8 cellular contexts compared by ENCODE assay signal in the genomic region with DNA sequence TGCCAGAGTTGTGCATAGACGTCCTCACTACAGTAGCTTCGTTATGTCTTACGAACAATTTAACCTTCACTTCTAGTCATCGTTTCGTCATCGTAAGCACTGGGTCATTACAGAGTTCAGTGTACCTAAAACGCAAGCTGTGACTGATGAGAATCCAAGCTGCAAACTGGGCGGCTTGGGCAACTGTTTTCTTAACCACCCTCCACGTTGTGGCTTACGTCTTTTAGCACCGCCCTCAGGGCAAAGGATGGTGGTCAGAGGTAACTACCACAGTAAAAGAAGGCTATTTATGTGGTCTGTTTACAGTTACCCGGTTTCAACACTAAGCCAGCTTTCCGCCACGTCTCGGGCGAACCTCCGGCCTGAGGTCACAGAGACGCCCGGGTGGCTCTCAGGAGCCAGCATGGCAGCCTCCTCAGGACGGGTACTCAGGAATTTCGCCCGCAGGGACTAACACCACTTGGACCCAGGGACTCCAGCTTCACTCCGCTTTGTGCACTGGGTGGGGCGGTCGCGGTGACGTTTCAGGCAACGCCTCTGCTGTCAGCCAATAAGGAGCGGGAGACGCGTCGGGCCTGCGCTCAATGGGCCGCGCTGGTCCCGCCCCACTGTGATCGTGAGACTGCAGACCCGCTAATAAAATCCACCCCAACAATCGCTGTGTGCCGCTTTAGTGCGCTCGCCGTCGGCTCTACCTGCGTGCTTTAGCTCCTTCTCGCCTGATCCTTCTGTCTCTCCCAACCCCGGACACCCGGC.
DNase-seq lines count a peak whose midpoint lies in the region; ATAC-seq and TF ChIP-seq lines count a peak whose summit lies in the region.

A gene (plus strand): TSS at position 665 of the 756 bp plus-strand sequence. CDS start 148 bp downstream, outside the sequence.

- peak; percentile 89 for TF ChIP-seq POLR2A in GM18951 (IDR thresholded peaks at IDR 0.05; ENCODE audit: extremely low read depth, insufficient read depth, insufficient read length)

- no peaks in the 10 kb centered on the region for H3K9me3 Mint-ChIP-seq in central memory CD8-positive, alpha-beta T cell

- peak within 1 kb of the TSS; percentile 96 for H3K27ac Mint-ChIP-seq in central memory CD8-positive, alpha-beta T cell (ENCODE audit: low read depth)

- peaks cover 11% of the 10 kb centered on the region for H3K36me3 Mint-ChIP-seq in central memory CD8-positive, alpha-beta T cell (ENCODE audit: insufficient read depth)

- H3K4me3 Mint-ChIP-seq in central memory CD8-positive, alpha-beta T cell = peak within 1 kb of the TSS; percentile 96

- peaks cover 16% of the 10 kb centered on the region for H3K27me3 Mint-ChIP-seq in central memory CD8-positive, alpha-beta T cell

- DNase-seq in AG08396 (ENCODE audit: low spot score) = peak; percentile 95
- DNase-seq in NCI-H345 (lab: John Stamatoyannopoulos, UW) = peak; percentile 97
- peak; percentile 74 for DNase-seq in activated CD4-positive, CD25-positive, alpha-beta regulatory T cell treated with anti-CD3 and anti-CD28 coated beads, Interleukin-2, amount 50 U/mL, for 16 hours (ENCODE audit: low read depth, low spot score)
- peak; percentile 88 for DNase-seq in central memory CD8-positive, alpha-beta T cell (ENCODE audit: low spot score in 2 of 2)
- peak; percentile 98 for DNase-seq in iris pigment epithelial cell (ENCODE audit: low read depth)
- DNase-seq in stimulated activated CD4-positive, alpha-beta T cell treated with anti-CD3 and anti-CD28 coated beads, Interleukin-12 subunit alpha, Interleukin-12 subunit beta, amount 100 ng/mL, for 24 hours (ENCODE audit: low read depth in 2 of 2) = peak; percentile 75 to 90

- peak; percentile 99 for ATAC-seq in HG03196 (IDR thresholded peaks at IDR 0.05; ENCODE audit: unreplicated experiment)
- ATAC-seq in central memory CD8-positive, alpha-beta T cell (replicated peaks; ENCODE audit: extremely low read depth, poor library complexity, severe bottlenecking) = peak; percentile 96

- peaks cover 20% of the 10 kb centered on the region for H3K4me1 Mint-ChIP-seq in central memory CD8-positive, alpha-beta T cell

- in situ Hi-C loops in GM18951 (cut with MboI; ENCODE audit: low sequenced_read_pairs, unreplicated experiment) = no loop called here

Comparison
In these comparisons a context has a peak if more than half of its experiments do, and no peak if none do; other contexts are left out.
1. Peak in every context shown above with its lines: DNase-seq and ATAC-seq.